In genomic region chr7:2928256-2928612, GRCh38 we compare ENCODE assay signal across 16 cellular contexts.
"Had no signal": no experiment of that assay in that cellular context is flagged by ENCODE, and none has a peak within 500 bp of the region (broad histone marks: within the 10 kb centered on the region; RNA-seq: fewer than 3 reads in every experiment).

No MANE protein-coding gene starts in this region.

- DNase-seq: activated CD4-positive, alpha-beta memory T cell treated with anti-CD3 and anti-CD28 coated beads, Interleukin-2, amount 10 ng/mL, durations not matched to agents 7 days and 5 days; activated CD4-positive, alpha-beta T cell treated with anti-CD3 and anti-CD28 coated beads for 4 hours; activated T-cell treated with anti-CD3 and anti-CD28 coated beads, Interleukin-2, amount 50 U/mL, for 24 hours; dermis blood vessel endothelial cell; effector memory CD8-positive, alpha-beta T cell; nephron progenitor cell; psoas muscle; stimulated activated CD4-positive, alpha-beta T cell treated with anti-CD3 and anti-CD28 coated beads, Interleukin-2, amount 100 ng/mL, for 24 hours; T-helper 2 cell had no signal

- H3K27me3 Mint-ChIP-seq: activated CD4-positive, alpha-beta memory T cell treated with anti-CD3 and anti-CD28 coated beads, Interleukin-2, amount 10 ng/mL, durations not matched to agents 7 days and 5 days; activated naive CD8-positive, alpha-beta T cell; activated T-cell treated with anti-CD3 and anti-CD28 coated beads, Interleukin-2, amount 50 U/mL, for 24 hours; central memory CD8-positive, alpha-beta T cell; effector memory CD8-positive, alpha-beta T cell had no signal

- H3K4me3 ChIP-seq: heart left ventricle, psoas muscle, sigmoid colon, spleen had no signal

- FAIRE-seq: frontal cortex had no signal

- H3K4me1 ChIP-seq: psoas muscle, sigmoid colon, spleen had no signal

- H3K4me3 Mint-ChIP-seq: activated CD4-positive, alpha-beta memory T cell treated with anti-CD3 and anti-CD28 coated beads, Interleukin-2, amount 10 ng/mL, durations not matched to agents 7 days and 5 days; activated naive CD8-positive, alpha-beta T cell; activated T-cell treated with anti-CD3 and anti-CD28 coated beads, Interleukin-2, amount 50 U/mL, for 24 hours; brain; central memory CD8-positive, alpha-beta T cell; effector memory CD8-positive, alpha-beta T cell; nephron progenitor cell had no signal

- H3K9me3 ChIP-seq: heart left ventricle, psoas muscle, sigmoid colon, spleen had no signal

- H3K27ac ChIP-seq: heart left ventricle, psoas muscle, sigmoid colon, spleen had no signal

- H3K36me3 Mint-ChIP-seq: activated naive CD8-positive, alpha-beta T cell; brain had no signal

- H3K27ac Mint-ChIP-seq: activated CD4-positive, alpha-beta memory T cell treated with anti-CD3 and anti-CD28 coated beads, Interleukin-2, amount 10 ng/mL, durations not matched to agents 7 days and 5 days; nephron progenitor cell had no signal

- ATAC-seq: effector memory CD8-positive, alpha-beta T cell; psoas muscle had no signal

- H3K4me1 Mint-ChIP-seq: activated CD4-positive, alpha-beta memory T cell treated with anti-CD3 and anti-CD28 coated beads, Interleukin-2, amount 10 ng/mL, durations not matched to agents 7 days and 5 days; central memory CD8-positive, alpha-beta T cell had no signal

- H3K36me3 ChIP-seq: heart left ventricle, sigmoid colon had no signal
